Comparison of ENCODE assay signal across 8 cellular contexts in genomic region chr14:100376751-100377171, GRCh38. TPM values are rescaled to one million over a fixed set of nuclear protein-coding genes. Genes with fewer than 3 reads are reported as not detected.
DNase-seq lines count a peak whose midpoint lies in the region; ATAC-seq and TF ChIP-seq lines count a peak whose summit lies in the region.

No MANE protein-coding gene starts in this region.

- peaks cover 0 to 54% (median 18%) of the 10 kb centered on the region in 12 donors for H3K4me1 ChIP-seq in heart left ventricle
- H3K4me1 ChIP-seq in smooth muscle cell (ENCODE audit: low read depth): peaks cover 12% of the 10 kb centered on the region

- DNase-seq in heart left ventricle: no peak
- no peak for DNase-seq in cardiac septum (ENCODE audit: low spot score)
- no peak for DNase-seq in WERI-Rb-1
- DNase-seq in glutamatergic neuron: no peak
- no peak for DNase-seq in smooth muscle cell (lab: John Stamatoyannopoulos, UW; ENCODE audit: unreplicated experiment)
- no peak for DNase-seq in hippocampal formation (lab: John Stamatoyannopoulos, UW)
- DNase-seq in HEK293T (ENCODE audit: extremely low spot score): no peak

- whole genome bisulfite sequencing in heart left ventricle, 4 donors: 18 to 28% (median 24%) methylated on average over 7 of the region's 7 CpGs
- 11% methylated on average over 7 of the region's 7 CpGs for WGBS in smooth muscle cell (ENCODE audit: low lambda C conversion rate)

- H3K79me2 ChIP-seq in smooth muscle cell (ENCODE audit: low read depth): peaks cover 49% of the 10 kb centered on the region

- H3K4me1 Mint-ChIP-seq in glutamatergic neuron (ENCODE audit: low read depth, unreplicated experiment): peaks cover 27% of the 10 kb centered on the region

- peaks cover 3% of the 10 kb centered on the region for H4K20me1 ChIP-seq in smooth muscle cell (ENCODE audit: low read depth)

- peak overlapping the region in 11 of 12 donors; percentile 90 to 98 (median 95) for H3K27ac ChIP-seq in heart left ventricle
- H3K27ac ChIP-seq in WERI-Rb-1: peak overlapping the region; percentile 24
- peak overlapping the region; percentile 95 for H3K27ac ChIP-seq in smooth muscle cell (ENCODE audit: low read depth)

- H3F3A ChIP-seq in smooth muscle cell (ENCODE audit: low read depth): peaks cover 9% of the 10 kb centered on the region

- no peaks in the 10 kb centered on the region for H3K36me3 Mint-ChIP-seq in glutamatergic neuron (ENCODE audit: unreplicated experiment)

- ATAC-seq in heart left ventricle (no peak), HG03520 (IDR thresholded peaks at IDR 0.05; ENCODE audit: unreplicated experiment) (no peak)

- H3K36me3 ChIP-seq in heart left ventricle (peaks cover 0 to 27% (median 9%) of the 10 kb centered on the region in 9 donors), WERI-Rb-1 (0 out of 2 replicates have a peak, but pooled peaks cover 5% of the 10 kb centered on the region), smooth muscle cell (ENCODE audit: low read depth) (no peaks in the 10 kb centered on the region)

- CTCF ChIA-PET in HEK293T (lab: Yijun Ruan, JAX): interaction anchor here (0.6 to 1.9 kb wide), 3 partner anchors 45 to 277 kb away, joined by 4 to 7 read pairs (median 5); no protein-coding TSS in a partner anchor

- H3K9me3 ChIP-seq in heart left ventricle (no peaks in the 10 kb centered on the region), WERI-Rb-1 (ENCODE audit: severe bottlenecking) (no peaks in the 10 kb centered on the region), smooth muscle cell (replicated peaks; ENCODE audit: low read depth) (no peaks in the 10 kb centered on the region)

- peak overlapping the region; percentile 91 for H3K4me2 ChIP-seq in smooth muscle cell

- peak overlapping the region; percentile 81 for H2AFZ ChIP-seq in smooth muscle cell (ENCODE audit: low read depth)

- peak overlapping the region; percentile 89 for H3K9ac ChIP-seq in smooth muscle cell (ENCODE audit: low read depth)

- H3K4me3 ChIP-seq in heart left ventricle (peak overlapping the region; percentile 61 to 94 (median 76)), WERI-Rb-1 (ENCODE audit: low read depth, low read length) (peak overlapping the region; percentile 64), smooth muscle cell (peak overlapping the region; percentile 72)

- H3K27ac Mint-ChIP-seq in glutamatergic neuron (ENCODE audit: unreplicated experiment): peak overlapping the region; percentile 81

- no peak for TF ChIP-seq POLR2A in heart left ventricle (IDR thresholded peaks at IDR 0.05)

- peak overlapping the region; percentile 92 for H3K4me3 Mint-ChIP-seq in glutamatergic neuron (ENCODE audit: unreplicated experiment)

- peaks cover 1% of the 10 kb centered on the region for H3K9me3 Mint-ChIP-seq in glutamatergic neuron (ENCODE audit: unreplicated experiment)

- H3K27me3 ChIP-seq in heart left ventricle (no peaks in the 10 kb centered on the region), WERI-Rb-1 (ENCODE audit: insufficient read depth, low read depth, severe bottlenecking) (no peaks in the 10 kb centered on the region), smooth muscle cell (ENCODE audit: low read depth) (no peaks in the 10 kb centered on the region)

- no peaks in the 10 kb centered on the region for H3K27me3 Mint-ChIP-seq in glutamatergic neuron (ENCODE audit: unreplicated experiment)

- POLR2A ChIA-PET in HEK293T (lab: Yijun Ruan, JAX): interaction anchor here (0.6 to 1.3 kb wide), 2 partner anchors 78 to 1007 kb away, joined by 3 read pairs; no protein-coding TSS in a partner anchor

- no peak for TF ChIP-seq CTCF in heart left ventricle (IDR thresholded peaks at IDR 0.05)
- TF ChIP-seq CTCF in WERI-Rb-1 (IDR thresholded peaks at IDR 0.05; ENCODE audit: low read depth, low read length): 0 out of 2 replicates have a peak, but pooled peaks have one; percentile 20
- TF ChIP-seq CTCF in glutamatergic neuron (IDR thresholded peaks at IDR 0.05; ENCODE audit: partially characterized antibody, unreplicated experiment): no peak
- TF ChIP-seq CTCF in smooth muscle cell (IDR thresholded peaks at IDR 0.05; ENCODE audit: borderline replicate concordance, insufficient read depth, poor library complexity, severe bottlenecking): peak; percentile 38

- intact Hi-C loops in heart left ventricle (cut with DNase I): loop anchor here in 8 of 10 donors (1.0 to 10.0 kb wide), 13 partner anchors 69 to 394 kb away; partner anchors contain the start of genes SLC25A29 (in 6 of the 8) and YY1 (in 3 of the 8)
- intact Hi-C loops in cardiac septum (cut with DNase I): loop anchor here (2.0 to 5.0 kb wide), 4 partner anchors 72 to 394 kb away; partner anchors contain the start of gene YY1

TF ChIP-seq in HEK293T, 16 proteins besides CTCF, POLR2A, EP300 and RAD21:
- TF ChIP-seq L3MBTL2 (conservative IDR thresholded peaks at IDR 0.05) (no peak), FOXM1 (IDR thresholded peaks at IDR 0.05; ENCODE audit: borderline replicate concordance) (no peak), FOXA1 (IDR thresholded peaks at IDR 0.05) (no peak), NFRKB (IDR thresholded peaks at IDR 0.05) (no peak), CTBP1 (IDR thresholded peaks at IDR 0.05; ENCODE audit: borderline replicate concordance) (no peak), FOXK2 (IDR thresholded peaks at IDR 0.05) (no peak), ZNF384 (IDR thresholded peaks at IDR 0.05) (no peak), HDGF (IDR thresholded peaks at IDR 0.05; ENCODE audit: borderline replicate concordance) (no peak), LEF1 (IDR thresholded peaks at IDR 0.05; ENCODE audit: borderline replicate concordance) (no peak), SP1 (IDR thresholded peaks at IDR 0.05) (no peak), ARNT (IDR thresholded peaks at IDR 0.05) (no peak), TARDBP (IDR thresholded peaks at IDR 0.05) (no peak), PKNOX1 (IDR thresholded peaks at IDR 0.05) (no peak), BHLHE40 (IDR thresholded peaks at IDR 0.05; ENCODE audit: borderline replicate concordance) (no peak), ELF4 (IDR thresholded peaks at IDR 0.05) (no peak), SUZ12 (IDR thresholded peaks at IDR 0.05) (no peak)

RNA-seq across cellular contexts. Expression of gene WDR25, which starts 0.5 kb away (rescaled TPM):
- total RNA-seq in heart left ventricle: 10 to 100 TPM in 1 of 9 donors, 1 to 10 TPM in 8; 4.0 to 10.2 (median 6.1) TPM
- 1 to 10 TPM; 4.7 to 7.4 TPM for polyA plus RNA-seq in heart left ventricle
- 5.8 TPM for total RNA-seq in cardiac septum
- 9.7 TPM for total RNA-seq in glutamatergic neuron (ENCODE audit: unreplicated experiment)
- 8.8 and 9.8 TPM in 2 replicates for total RNA-seq in smooth muscle cell
- polyA plus RNA-seq in smooth muscle cell: 15.8 and 15.9 TPM in 2 replicates

RNA-seq across cellular contexts. Expression of gene SLC25A47, which starts 53.6 kb away (rescaled TPM):
- total RNA-seq in heart left ventricle: not detected
- polyA plus RNA-seq in heart left ventricle: not detected
- not detected for total RNA-seq in cardiac septum
- not detected for total RNA-seq in glutamatergic neuron (ENCODE audit: unreplicated experiment)
- total RNA-seq in smooth muscle cell: not detected in 2 replicates
- 0.59 TPM in 1 of 2 replicates, not detected in the other for polyA plus RNA-seq in smooth muscle cell

Comparison
In these comparisons a context has a peak if more than half of its experiments do, and no peak if none do; other contexts are left out.
1. H3K27ac ChIP-seq: peak in every context shown above with its lines; median percentile 95 in heart left ventricle; 95 in smooth muscle cell; 24 in WERI-Rb-1.
2. CTCF ChIP-seq: peak in WERI-Rb-1 (single experiment) and smooth muscle cell (single experiment); none in heart left ventricle (0 of 12) and glutamatergic neuron (single experiment).
3. Peak in every context shown above with its lines, with median percentiles within 50 percentile points of each other: H3K4me3 ChIP-seq.